In the genomic region with DNA sequence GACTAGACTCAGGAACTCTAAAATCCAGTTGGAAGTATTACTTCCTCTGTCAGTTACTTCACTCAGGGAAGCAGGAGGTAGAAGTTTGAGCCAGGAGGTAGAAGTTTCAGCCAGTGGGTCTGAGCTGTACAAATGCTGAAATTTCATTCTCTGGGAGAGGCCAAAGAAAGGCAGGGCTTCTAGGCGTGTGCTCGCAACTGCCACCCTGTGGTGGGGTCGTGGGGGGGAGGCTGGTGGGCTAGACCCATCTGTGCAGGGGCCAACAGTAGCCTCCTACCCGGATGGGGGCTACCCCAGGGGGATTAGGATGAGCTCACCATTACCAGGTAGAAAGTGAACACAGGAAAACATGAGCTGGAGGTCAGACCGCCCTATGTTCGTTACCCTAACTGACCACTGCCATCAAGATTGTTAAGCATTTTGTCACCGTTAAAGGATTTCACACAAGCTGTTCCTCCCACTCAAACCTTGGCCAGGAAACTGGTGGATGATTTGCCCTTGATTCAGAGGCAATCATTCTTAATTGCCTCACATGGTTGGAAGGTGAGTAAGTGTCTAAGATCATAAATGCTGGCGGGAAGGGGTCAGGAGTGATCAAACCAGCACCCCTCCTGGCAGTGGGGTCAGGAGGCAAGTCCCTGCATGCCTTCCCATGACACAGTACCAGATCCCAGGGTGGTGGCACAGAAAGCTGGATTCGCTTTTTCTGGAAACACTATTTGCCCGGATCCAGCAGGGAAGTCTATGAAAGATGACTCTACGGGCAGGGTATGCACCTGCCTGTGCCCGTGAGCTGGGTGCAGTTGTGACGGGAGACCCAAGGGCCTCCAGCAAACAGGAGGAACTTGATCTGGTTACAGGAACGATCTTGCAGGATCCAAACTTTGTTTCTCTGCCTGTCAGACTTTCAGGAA, we compare ENCODE assay signal across 10 cellular contexts. TPM values are rescaled to one million over a fixed set of nuclear protein-coding genes. Genes with fewer than 3 reads are reported as not detected.
DNase-seq lines count a peak whose midpoint lies in the region; ATAC-seq and TF ChIP-seq lines count a peak whose summit lies in the region.
"Had no signal": no experiment of that assay in that cellular context is flagged by ENCODE, and none has a peak within 500 bp of the region (broad histone marks: within the 10 kb centered on the region; RNA-seq: fewer than 3 reads in every experiment).

No MANE protein-coding gene starts in this region.

- H3K4me1 Mint-ChIP-seq in endothelial cell (ENCODE audit: unreplicated experiment) (peaks cover 34% of the 10 kb centered on the region), immature natural killer cell (peaks cover 4 to 6% of the 10 kb centered on the region in 2 donors)

- peak overlapping the region; percentile 33 to 62 for H3K27ac ChIP-seq in ovary

- H3K36me3 Mint-ChIP-seq in endothelial cell (ENCODE audit: low read depth, unreplicated experiment) (no peaks in the 10 kb centered on the region), immature natural killer cell (no peaks in the 10 kb centered on the region)
- H3K36me3 Mint-ChIP-seq: activated CD4-positive, alpha-beta memory T cell treated with anti-CD3 and anti-CD28 coated beads for 36 hours had no signal

- TF ChIP-seq EP300 in ovary (IDR thresholded peaks at IDR 0.05) = no peak

- H3K27me3 Mint-ChIP-seq in endothelial cell (ENCODE audit: unreplicated experiment) (peaks cover 3% of the 10 kb centered on the region), immature natural killer cell (ENCODE audit: low read depth in 3 of 3) (peaks cover 5 to 10% (median 6%) of the 10 kb centered on the region in 3 donors)

- peaks cover 13% of the 10 kb centered on the region for H3K4me1 ChIP-seq in ovary (ENCODE audit: insufficient read depth)

- H3K4me3 Mint-ChIP-seq in endothelial cell (ENCODE audit: unreplicated experiment) = no peak overlapping the region
- no peak overlapping the region for H3K4me3 Mint-ChIP-seq in immature natural killer cell
- H3K4me3 Mint-ChIP-seq: activated CD4-positive, alpha-beta memory T cell treated with anti-CD3 and anti-CD28 coated beads for 36 hours had no signal

- H3K27ac Mint-ChIP-seq in endothelial cell (ENCODE audit: unreplicated experiment) (peak overlapping the region; percentile 89), immature natural killer cell (no peak overlapping the region)
- H3K27ac Mint-ChIP-seq: activated CD4-positive, alpha-beta memory T cell treated with anti-CD3 and anti-CD28 coated beads for 36 hours had no signal

- no peaks in the 10 kb centered on the region for H3K27me3 ChIP-seq in ovary

- H3K9me3 ChIP-seq in ovary = no peaks in the 10 kb centered on the region

- WGBS in ovary, 3 donors = 50 to 57% (median 56%) methylated on average over 14 of the region's 14 CpGs

- no peaks in the 10 kb centered on the region for H3K36me3 ChIP-seq in ovary

- H3K9me3 Mint-ChIP-seq in endothelial cell (ENCODE audit: unreplicated experiment) (no peaks in the 10 kb centered on the region), immature natural killer cell (peaks cover 0 to 2% (median 0%) of the 10 kb centered on the region in 6 donors)
- H3K9me3 Mint-ChIP-seq: activated CD4-positive, alpha-beta memory T cell treated with anti-CD3 and anti-CD28 coated beads for 36 hours had no signal

- no peak for TF ChIP-seq CTCF in endothelial cell (IDR thresholded peaks at IDR 0.05; ENCODE audit: unreplicated experiment)
- no peak for TF ChIP-seq CTCF in ovary (IDR thresholded peaks at IDR 0.05)

- no peak for TF ChIP-seq POLR2A in ovary (IDR thresholded peaks at IDR 0.05)

- DNase-seq in ELF-1 (ENCODE audit: low read depth, low spot score) (peak; percentile 28), NCI-H510A treated with DMSO at 0.1 percent for 48 hours (lab: John Stamatoyannopoulos, UW) (peak; percentile 25), endothelial cell (ENCODE audit: low spot score) (peak; percentile 27), ovary (peak in 3 of 5 donors; percentile 42 to 62 (median 51)), head of caudate nucleus (no peak), immature natural killer cell (no peak)
- DNase-seq: activated CD4-positive, alpha-beta memory T cell treated with anti-CD3 and anti-CD28 coated beads for 36 hours had no signal

- H3K4me3 ChIP-seq in ovary = no peak overlapping the region
- H3K4me3 ChIP-seq: lung had no signal

- intact Hi-C loops in ovary (cut with DNase I) = no loop called here
- intact Hi-C loops in head of caudate nucleus (cut with DNase I) = no loop called here

- no peak for ATAC-seq in GM19395 (IDR thresholded peaks at IDR 0.05; ENCODE audit: unreplicated experiment)
- no peak for ATAC-seq in GM18861 (IDR thresholded peaks at IDR 0.05; ENCODE audit: unreplicated experiment)

RNA-seq across cellular contexts. Expression of a gene that starts 5.2 kb away (rescaled TPM):
- total RNA-seq in endothelial cell (ENCODE audit: unreplicated experiment) (18.5 TPM), ovary (1,000 to 10,000 TPM in 1 of 7 donors, 100 to 1,000 TPM in 6; 300 to 1,049 (median 495) TPM)
- polyA plus RNA-seq in ovary (100 to 1,000 TPM; 320 to 628 TPM), immature natural killer cell (under 1 TPM in 2 of 3 donors, not detected in 1; 0.15 to 0.29 TPM)

Comparison
In these comparisons a context has a peak if more than half of its experiments do, and no peak if none do; other contexts are left out.
1. DNase-seq: peak in ELF-1 (single experiment), NCI-H510A treated with DMSO at 0.1 percent for 48 hours (single experiment), endothelial cell (single experiment) and ovary (3 of 5); none in head of caudate nucleus (0 of 42) and immature natural killer cell (0 of 3).
2. RNA of a gene that starts 5.2 kb away (total RNA-seq): 300 to 1,049 TPM in ovary; 18.5 TPM in endothelial cell (single experiment); every median in the first group is over 10 times any median in the second.